In genomic region chr6:73108949-73109348, GRCh38 we compare ENCODE assay signal across 20 cellular contexts.
A peak's percentile ranks its signal among the peaks of the same experiment; 100 is the strongest.
DNase-seq lines count a peak whose midpoint lies in the region; FAIRE-seq and TF ChIP-seq lines count a peak whose summit lies in the region.
"Had no signal": no experiment of that assay in that cellular context is flagged by ENCODE, and none has a peak within 500 bp of the region (broad histone marks: within the 10 kb centered on the region; RNA-seq: fewer than 3 reads in every experiment).

No MANE protein-coding gene starts in this region.

- FAIRE-seq in H54 (lab: Jason Lieb, UNC): peak; percentile 20
- FAIRE-seq: A549, D721Med, GM12891, GM18507 had no signal

- DNase-seq in NCI-H748 (lab: John Stamatoyannopoulos, UW; ENCODE audit: unreplicated experiment) (peak; percentile 16), NCI-H748 treated with DMSO at 0.1 percent for 48 hours (lab: John Stamatoyannopoulos, UW) (no peak), H54 (ENCODE audit: insufficient read length, low spot score) (no peak), SK-N-DZ (ENCODE audit: low spot score) (peak; percentile 86), NCI-H526 treated with DMSO at 0.1 percent for 48 hours (lab: John Stamatoyannopoulos, UW) (no peak), amygdala (lab: John Stamatoyannopoulos, UW) (no peak)
- DNase-seq: 8988T; ACHN; AML-193; BE2C; CD4-positive, alpha-beta T cell; CD8-positive, alpha-beta memory T cell; DMS 273 treated with DMSO at 0.1 percent for 48 hours; DMS79 treated with DMSO at 0.1 percent for 48 hours; GF-D8; HFFc6 had no signal

- TF ChIP-seq POLR2A in H54 (IDR thresholded peaks at IDR 0.05; ENCODE audit: low read depth, low read length): no peak

Comparison
In these comparisons a context has a peak if more than half of its experiments do, and no peak if none do; other contexts are left out.
1. DNase-seq: peak in NCI-H748 (single experiment) and SK-N-DZ (single experiment); none in NCI-H748 treated with DMSO at 0.1 percent for 48 hours (single experiment), H54 (single experiment), NCI-H526 treated with DMSO at 0.1 percent for 48 hours (single experiment) and amygdala (0 of 56).